In genomic region chr11:3074912-3075589, GRCh38 we compare ENCODE assay signal across 14 cellular contexts. TPM values are rescaled to one million over a fixed set of nuclear protein-coding genes. Genes with fewer than 3 reads are reported as not detected.
A peak's percentile ranks its signal among the peaks of the same experiment; 100 is the strongest.
DNase-seq lines count a peak whose midpoint lies in the region; ATAC-seq and TF ChIP-seq lines count a peak whose summit lies in the region.
"Had no signal": no experiment of that assay in that cellular context is flagged by ENCODE, and none has a peak within 500 bp of the region (broad histone marks: within the 10 kb centered on the region; RNA-seq: fewer than 3 reads in every experiment).

No MANE protein-coding gene starts in this region.

- intact Hi-C loops in PC-9 (cut with micrococcal nuclease; ENCODE audit: unreplicated experiment) = no loop called here
- intact Hi-C loops in mucosa of descending colon (cut with DNase I, micrococcal nuclease) = no loop called here
- intact Hi-C loops in spleen (cut with DNase I; ENCODE audit: low total_unique reads) = loop anchor here (10.0 kb wide), 1 partner anchor 100 kb away; no protein-coding TSS in a partner anchor

- H3K79me2 ChIP-seq in PC-9 (ENCODE audit: low read depth) = no peaks in the 10 kb centered on the region

- H3F3A ChIP-seq in PC-9 (ENCODE audit: insufficient read depth, low read depth) = peaks cover under 1% of the 10 kb centered on the region; the same call in 1 of the 2 replicates

- BruUV-seq in PC-9 (replicated peaks; lab: Mats Ljungman, UMichigan) = no TSS peak

- H3K4me2 ChIP-seq in PC-9 = no peak overlapping the region

- peak; percentile 75 for ATAC-seq in mucosa of descending colon
- ATAC-seq in HG03457 (IDR thresholded peaks at IDR 0.05; ENCODE audit: unreplicated experiment) = no peak

- no peak for TF ChIP-seq POLR2A in spleen (IDR thresholded peaks at IDR 0.05)

- H3K36me3 ChIP-seq in PC-9 (ENCODE audit: low read depth) (no peaks in the 10 kb centered on the region), mucosa of descending colon (ENCODE audit: low read depth) (no peaks in the 10 kb centered on the region), spleen (no peaks in the 10 kb centered on the region)
- H3K36me3 ChIP-seq in effector memory CD4-positive, alpha-beta T cell (ENCODE audit: control insufficient read depth, insufficient read depth, low read length) = no peaks in the 10 kb centered on the region
- H3K36me3 ChIP-seq: heart left ventricle had no signal

- DNase-seq in DMS153 treated with DMSO at 0.1 percent for 48 hours (lab: John Stamatoyannopoulos, UW; ENCODE audit: unreplicated experiment) (peak; percentile 64), NCI-H146 treated with DMSO at 0.1 percent for 48 hours (lab: John Stamatoyannopoulos, UW; ENCODE audit: unreplicated experiment) (peak; percentile 61), PC-9 (peak; percentile 37 to 75), mucosa of descending colon (peak in 2 of 3 donors; percentile 60 to 69), spleen (no peak)
- no peak for DNase-seq in effector memory CD4-positive, alpha-beta T cell
- no peak for DNase-seq in stimulated activated CD4-positive, alpha-beta T cell treated with anti-CD3 and anti-CD28 coated beads, Interleukin-4, amount 100 ng/mL, for 24 hours
- DNase-seq: activated B cell treated with CpG ODN at 0.5 μM for 24 hours; activated naive CD4-positive, alpha-beta T cell treated with anti-CD3 and anti-CD28 coated beads for 36 hours had no signal

- no peaks in the 10 kb centered on the region for H3K9me3 ChIP-seq in PC-9 (ENCODE audit: insufficient read depth, low read depth)
- no peaks in the 10 kb centered on the region for H3K9me3 ChIP-seq in mucosa of descending colon
- no peaks in the 10 kb centered on the region for H3K9me3 ChIP-seq in effector memory CD4-positive, alpha-beta T cell (ENCODE audit: control insufficient read depth, low read length)
- H3K9me3 ChIP-seq in spleen = no peaks in the 10 kb centered on the region
- H3K9me3 ChIP-seq: heart left ventricle had no signal

- POLR2A ChIA-PET in PC-9 (lab: Charles Lee; ENCODE audit: unreplicated experiment) = interaction anchor here (0.5 to 0.7 kb wide), 5 partner anchors 12 to 629 kb away, joined by 3 to 7 read pairs (median 4); no protein-coding TSS in a partner anchor

- CTCF ChIA-PET in PC-9 (lab: Charles Lee) = no interaction called here

- H3K27me3 ChIP-seq in PC-9 (ENCODE audit: insufficient read depth, low read depth) = no peaks in the 10 kb centered on the region
- no peaks in the 10 kb centered on the region for H3K27me3 ChIP-seq in effector memory CD4-positive, alpha-beta T cell (replicated peaks; ENCODE audit: control insufficient read depth, insufficient read depth, low read length, poor library complexity, severe bottlenecking)
- peaks cover 0 to 9% (median 0%) of the 10 kb centered on the region in 7 donors for H3K27me3 ChIP-seq in spleen (replicated peaks in 1 of 7)
- H3K27me3 ChIP-seq: heart left ventricle had no signal

- H3K9me2 ChIP-seq in PC-9 (ENCODE audit: insufficient read depth) = no peaks in the 10 kb centered on the region

- H3K27ac ChIP-seq in PC-9 = no peak overlapping the region
- H3K27ac ChIP-seq in effector memory CD4-positive, alpha-beta T cell (ENCODE audit: insufficient read depth, low read length, poor library complexity, severe bottlenecking) = no peak overlapping the region
- no peak overlapping the region for H3K27ac ChIP-seq in spleen
- H3K27ac ChIP-seq: dorsolateral prefrontal cortex, RWPE1, skin epidermis had no signal

- TF ChIP-seq CTCF in PC-9 (conservative IDR thresholded peaks at IDR 0.05) = no peak
- TF ChIP-seq CTCF in mucosa of descending colon (IDR thresholded peaks at IDR 0.05) = no peak
- TF ChIP-seq CTCF in spleen (IDR thresholded peaks at IDR 0.05 in 8 of 11, conservative IDR thresholded peaks at IDR 0.05 in 3 of 11) = no peak

- WGBS in spleen, 5 donors = 71 to 86% (median 79%) methylated on average over 4 to 8 of the region's 8 CpGs

- no peaks in the 10 kb centered on the region for H4K20me1 ChIP-seq in PC-9 (ENCODE audit: insufficient read depth)

- H3K4me3 ChIP-seq in PC-9 (no peak overlapping the region), mucosa of descending colon (no peak overlapping the region), spleen (no peak overlapping the region)
- H3K4me3 ChIP-seq in effector memory CD4-positive, alpha-beta T cell (ENCODE audit: insufficient read depth, low read depth, low read length, poor library complexity, severe bottlenecking) = no peak overlapping the region
- H3K4me3 ChIP-seq: dorsolateral prefrontal cortex, heart left ventricle, skin epidermis had no signal

- H3K4me1 ChIP-seq in PC-9 (replicated peaks; ENCODE audit: insufficient read depth) (peaks cover 16% of the 10 kb centered on the region), mucosa of descending colon (ENCODE audit: low read depth) (no peaks in the 10 kb centered on the region), spleen (no peaks in the 10 kb centered on the region)
- H3K4me1 ChIP-seq in effector memory CD4-positive, alpha-beta T cell (ENCODE audit: control insufficient read depth, insufficient read depth, low read length, poor library complexity, severe bottlenecking) = no peaks in the 10 kb centered on the region

- H2AFZ ChIP-seq in PC-9 = no peak overlapping the region

RNA-seq across cellular contexts. Expression of gene CARS1, which starts 17.8 kb away (rescaled TPM):
- 58.4 and 78.8 TPM in 2 replicates for total RNA-seq in PC-9 (2021)
- total RNA-seq in mucosa of descending colon = 10 to 100 TPM; 40.9 to 61.0 (median 43.3) TPM
- total RNA-seq in spleen = 10 to 100 TPM; 32.7 to 64.9 (median 39.0) TPM
- 10 to 100 TPM; 18.6 to 27.5 (median 24.0) TPM for polyA plus RNA-seq in spleen

Comparison
In these comparisons a context has a peak if more than half of its experiments do, and no peak if none do; other contexts are left out.
1. DNase-seq: peak in DMS153 treated with DMSO at 0.1 percent for 48 hours (single experiment), NCI-H146 treated with DMSO at 0.1 percent for 48 hours (single experiment), PC-9 (2 of 2) and mucosa of descending colon (2 of 3); none in effector memory CD4-positive, alpha-beta T cell (0 of 3), spleen (single experiment) and stimulated activated CD4-positive, alpha-beta T cell treated with anti-CD3 and anti-CD28 coated beads, Interleukin-4, amount 100 ng/mL, for 24 hours (single experiment).